Comparison of ENCODE assay signal across 12 cellular contexts in the genomic region with DNA sequence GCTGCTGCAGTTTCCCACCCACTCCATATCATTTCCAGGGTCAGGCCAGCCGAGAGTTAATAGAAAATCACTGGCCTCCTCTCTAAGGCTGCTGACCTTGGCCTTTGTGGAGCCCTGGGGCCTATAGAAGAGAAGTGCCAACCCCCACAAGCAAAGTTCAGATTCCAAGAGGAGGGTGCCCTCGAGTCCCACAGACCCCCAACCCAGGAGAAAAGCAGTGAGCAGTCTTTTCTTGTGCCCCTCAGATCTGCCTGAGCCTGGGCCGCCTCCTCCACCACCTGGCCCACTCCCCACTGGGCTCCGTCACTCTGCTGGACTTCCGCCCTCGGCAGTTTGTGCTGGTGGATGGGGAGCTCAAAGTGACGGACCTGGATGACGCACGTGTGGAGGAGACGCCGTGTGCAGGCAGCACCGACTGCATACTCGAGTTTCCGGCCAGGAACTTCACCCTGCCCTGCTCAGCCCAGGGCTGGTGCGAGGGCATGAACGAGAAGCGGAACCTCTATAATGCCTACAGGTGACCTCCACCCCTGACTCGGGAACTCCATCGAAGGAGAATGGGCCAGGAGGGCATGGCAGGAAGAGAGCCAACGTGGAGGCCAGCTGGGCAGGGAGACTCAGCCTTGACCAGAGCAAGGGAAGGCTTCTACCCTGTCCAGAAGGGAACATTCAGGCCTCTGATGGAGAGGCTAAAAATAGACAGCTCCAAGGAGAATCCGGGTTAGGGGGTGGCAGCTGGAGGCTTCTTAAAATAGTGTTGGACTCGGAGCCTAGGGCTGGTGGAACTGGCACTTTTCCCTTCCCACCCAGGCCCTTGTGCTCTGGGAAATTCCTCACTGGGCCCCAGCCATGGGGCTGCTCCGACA. TPM values are rescaled to one million over a fixed set of nuclear protein-coding genes. Genes with fewer than 3 reads are reported as not detected.
DNase-seq lines count a peak whose midpoint lies in the region; ATAC-seq lines count a peak whose summit lies in the region.
"Had no signal": no experiment of that assay in that cellular context is flagged by ENCODE, and none has a peak within 500 bp of the region (broad histone marks: within the 10 kb centered on the region; RNA-seq: fewer than 3 reads in every experiment).

No MANE protein-coding gene starts in this region.

- peak; percentile 31 for ATAC-seq in left colon
- no peak for ATAC-seq in HG02571 (IDR thresholded peaks at IDR 0.05; ENCODE audit: unreplicated experiment)

- DNase-seq in DMS 273 (lab: John Stamatoyannopoulos, UW; ENCODE audit: unreplicated experiment) (peak; percentile 56), DMS 273 treated with DMSO at 0.1 percent for 48 hours (lab: John Stamatoyannopoulos, UW) (no peak), left colon (peak in 1 of 2 donors; percentile 57), pons (ENCODE audit: low spot score) (peak; percentile 34), NCI-H2107 (lab: John Stamatoyannopoulos, UW) (no peak), HT-29 (ENCODE audit: low spot score) (no peak), NCI-H2029 (lab: John Stamatoyannopoulos, UW) (no peak)
- DNase-seq: activated CD4-positive, alpha-beta T cell treated with anti-CD3 and anti-CD28 coated beads, Interleukin-2, amount 50 U/mL, for 1 hour; activated naive CD4-positive, alpha-beta T cell treated with anti-CD3 and anti-CD28 coated beads for 36 hours; DMS79; effector CD8-positive, alpha-beta T cell had no signal

- intact Hi-C loops in left colon (cut with DNase I, micrococcal nuclease) = no loop called here

RNA-seq across cellular contexts. Expression of gene PKDCC, which starts 6.2 kb away (rescaled TPM):
- 10 to 100 TPM; 68.5 to 74.0 TPM for total RNA-seq in left colon
- 76.0 and 83.9 TPM in 2 replicates for total RNA-seq in HT-29 (2014; rRNA removed; shearing (Covaris generic))
- total RNA-seq: activated naive CD4-positive, alpha-beta T cell treated with anti-CD3 and anti-CD28 coated beads for 36 hours had no signal

Comparison
In these comparisons a context has a peak if more than half of its experiments do, and no peak if none do; other contexts are left out.
1. DNase-seq: peak in DMS 273 (single experiment) and pons (single experiment); none in DMS 273 treated with DMSO at 0.1 percent for 48 hours (single experiment), NCI-H2107 (single experiment), HT-29 (single experiment) and NCI-H2029 (single experiment).